Comparison of ENCODE assay signal across 29 cellular contexts in the genomic region with DNA sequence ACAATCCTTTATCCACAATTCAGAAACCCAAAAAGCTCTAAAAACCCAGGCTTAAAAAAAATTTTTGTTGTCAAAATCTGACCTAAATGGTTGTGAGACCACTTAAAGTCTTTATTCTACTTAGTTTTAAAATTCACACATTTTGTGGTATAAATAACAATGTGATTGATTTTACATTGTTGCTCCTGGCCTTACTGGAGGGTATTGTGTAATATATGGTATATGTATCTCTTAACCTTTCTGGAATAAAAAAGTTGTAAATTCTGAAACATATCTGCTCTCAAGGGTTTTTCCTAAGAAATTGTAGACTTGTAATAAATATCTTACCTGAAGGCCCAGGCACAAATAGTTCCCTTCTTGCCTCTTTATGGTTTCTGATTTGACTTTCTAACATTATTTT.
"Had no signal": no experiment of that assay in that cellular context is flagged by ENCODE, and none has a peak within 500 bp of the region (broad histone marks: within the 10 kb centered on the region; RNA-seq: fewer than 3 reads in every experiment).

No MANE protein-coding gene starts in this region.

- H3K4me1 ChIP-seq: colonic mucosa, gastrocnemius medialis, gastroesophageal sphincter, heart left ventricle, heart right ventricle had no signal

- FAIRE-seq: colon, endometrium, endothelial cell of umbilical vein, frontal cortex had no signal

- H3K4me3 Mint-ChIP-seq: dendritic cell treated with granulocyte-macrophage colony-stimulating factor and Interleukin-4, amounts not matched to agents 40 ng/mL and 50 ng/mL, for 4 days; effector memory CD8-positive, alpha-beta T cell; endodermal cell had no signal

- H3K27ac ChIP-seq: colonic mucosa, coronary artery, dorsolateral prefrontal cortex, epithelial cell of prostate, esophagus muscularis mucosa, esophagus squamous epithelium, foreskin keratinocyte, gastrocnemius medialis, gastroesophageal sphincter, heart left ventricle, heart right ventricle had no signal

- H3K4me3 ChIP-seq: colonic mucosa, coronary artery, dorsolateral prefrontal cortex, esophagus muscularis mucosa, esophagus squamous epithelium, gastrocnemius medialis, gastroesophageal sphincter, heart left ventricle, heart right ventricle had no signal

- H3K27ac Mint-ChIP-seq: dendritic cell treated with granulocyte-macrophage colony-stimulating factor and Interleukin-4, amounts not matched to agents 40 ng/mL and 50 ng/mL, for 4 days; effector memory CD8-positive, alpha-beta T cell; endodermal cell had no signal

- ATAC-seq: effector memory CD8-positive, alpha-beta T cell; esophagus mucosa; gastrocnemius medialis; gastroesophageal sphincter; heart left ventricle; heart right ventricle had no signal

- H3K9me3 ChIP-seq: colonic mucosa, esophagus muscularis mucosa, esophagus squamous epithelium, gastrocnemius medialis, gastroesophageal sphincter, heart left ventricle, heart right ventricle had no signal

- DNase-seq: colonic mucosa; cortex of kidney; dermis blood vessel endothelial cell; dorsolateral prefrontal cortex; effector CD4-positive, alpha-beta T cell; effector CD8-positive, alpha-beta T cell; effector memory CD4-positive, alpha-beta T cell; effector memory CD8-positive, alpha-beta T cell; endodermal cell; erythroblast; esophagus squamous epithelium; foreskin fibroblast; foreskin keratinocyte; foreskin melanocyte; gastrocnemius medialis; glutamatergic neuron; head of caudate nucleus; heart left ventricle; heart right ventricle had no signal

- H3K9me3 Mint-ChIP-seq: dendritic cell treated with granulocyte-macrophage colony-stimulating factor and Interleukin-4, amounts not matched to agents 40 ng/mL and 50 ng/mL, for 4 days; effector memory CD8-positive, alpha-beta T cell; endodermal cell had no signal

- H3K27me3 ChIP-seq: colonic mucosa, esophagus muscularis mucosa, foreskin keratinocyte, gastrocnemius medialis had no signal

- H3K27me3 Mint-ChIP-seq: dendritic cell treated with granulocyte-macrophage colony-stimulating factor and Interleukin-4, amounts not matched to agents 40 ng/mL and 50 ng/mL, for 4 days had no signal

- H3K36me3 ChIP-seq: colonic mucosa, esophagus muscularis mucosa, esophagus squamous epithelium, gastrocnemius medialis, gastroesophageal sphincter, heart left ventricle, heart right ventricle had no signal
